Comparison of ENCODE assay signal across 21 cellular contexts in genomic region chr6:137756788-137757187, GRCh38.
"Had no signal": no experiment of that assay in that cellular context is flagged by ENCODE, and none has a peak within 500 bp of the region (broad histone marks: within the 10 kb centered on the region; RNA-seq: fewer than 3 reads in every experiment).

No MANE protein-coding gene starts in this region.

- H3K27me3 ChIP-seq: colonic mucosa, esophagus muscularis mucosa, gastrocnemius medialis, heart right ventricle, left lung had no signal

- H3K36me3 ChIP-seq: colonic mucosa, esophagus muscularis mucosa, gastrocnemius medialis, heart right ventricle, left lung, lower lobe of right lung had no signal

- H3K4me3 ChIP-seq: colonic mucosa, esophagus muscularis mucosa, gastrocnemius medialis, heart right ventricle, left lung, lower lobe of right lung, mucosa of descending colon had no signal

- H3K4me1 ChIP-seq: colonic mucosa had no signal

- H3K9me3 ChIP-seq: colonic mucosa, esophagus muscularis mucosa, gastrocnemius medialis, left lung, lower lobe of right lung, mucosa of descending colon had no signal

- DNase-seq: colonic mucosa; cortex of kidney; effector CD8-positive, alpha-beta T cell; effector memory CD8-positive, alpha-beta T cell; endodermal cell; foreskin fibroblast; foreskin melanocyte; gastrocnemius medialis; glutamatergic neuron; head of caudate nucleus; heart right ventricle; hippocampal formation; left cardiac atrium; left lung; left ventricle myocardium superior; lower lobe of right lung; mesenchymal stem cell; mucosa of descending colon; naive B cell; naive thymus-derived CD8-positive, alpha-beta T cell had no signal

- H3K27ac ChIP-seq: colonic mucosa, esophagus muscularis mucosa, gastrocnemius medialis, heart right ventricle, left lung, lower lobe of right lung had no signal
